ENCODE assay signal across 23 cellular contexts in genomic region chr17:31428512-31428911, GRCh38.
"Had no signal": no experiment of that assay in that cellular context is flagged by ENCODE, and none has a peak within 500 bp of the region (broad histone marks: within the 10 kb centered on the region; RNA-seq: fewer than 3 reads in every experiment).

No MANE protein-coding gene starts in this region.

- H3K4me1 ChIP-seq: foreskin keratinocyte, lower lobe of right lung, upper lobe of right lung had no signal

- H3K9me3 Mint-ChIP-seq: natural killer cell had no signal

- H3K9ac ChIP-seq: parathyroid adenoma had no signal

- H3K27ac Mint-ChIP-seq: dendritic cell treated with granulocyte-macrophage colony-stimulating factor and Interleukin-4, amounts not matched to agents 40 ng/mL and 50 ng/mL, for 4 days; natural killer cell; progenitor cell of endocrine pancreas; stimulated activated naive CD8-positive, alpha-beta T cell treated with anti-CD3 and anti-CD28 coated beads, Interleukin-15, amount 100 ng/mL, for 72 hours had no signal

- H3K36me3 Mint-ChIP-seq: natural killer cell had no signal

- H3K36me3 ChIP-seq: esophagus muscularis mucosa, gastroesophageal sphincter, heart left ventricle, lower lobe of right lung, right lobe of liver, suprapubic skin, transverse colon, upper lobe of right lung, uterus had no signal

- H3K4me3 ChIP-seq: esophagus muscularis mucosa, gastroesophageal sphincter, heart left ventricle, lower lobe of right lung, right lobe of liver, suprapubic skin, transverse colon, upper lobe of right lung, uterus had no signal

- H3K9me3 ChIP-seq: esophagus muscularis mucosa, lower lobe of right lung, right lobe of liver, suprapubic skin, transverse colon, upper lobe of right lung, uterus had no signal

- H3K4me3 Mint-ChIP-seq: dendritic cell treated with granulocyte-macrophage colony-stimulating factor and Interleukin-4, amounts not matched to agents 40 ng/mL and 50 ng/mL, for 4 days; natural killer cell; stimulated activated naive CD8-positive, alpha-beta T cell treated with anti-CD3 and anti-CD28 coated beads, Interleukin-15, amount 100 ng/mL, for 72 hours had no signal

- H2AFZ ChIP-seq: parathyroid adenoma had no signal

- DNase-seq: effector memory CD4-positive, alpha-beta T cell; foreskin keratinocyte; heart left ventricle; hippocampal formation; kidney glomerular epithelial cell; left ventricle myocardium superior; lower lobe of right lung; natural killer cell; small intestine; stimulated activated CD4-positive, alpha-beta T cell treated with anti-CD3 and anti-CD28 coated beads, Interleukin-15, amount 100 ng/mL, for 24 hours; stimulated activated CD4-positive, alpha-beta T cell treated with anti-CD3 and anti-CD28 coated beads, Interleukin-2, amount 100 ng/mL, for 48 hours; stimulated activated naive CD4-positive, alpha-beta T cell; stimulated activated naive CD8-positive, alpha-beta T cell treated with anti-CD3 and anti-CD28 coated beads, Interleukin-15, amount 100 ng/mL, for 72 hours; transverse colon; upper lobe of right lung; uterus had no signal

- H3K27ac ChIP-seq: esophagus muscularis mucosa, foreskin keratinocyte, gastroesophageal sphincter, heart left ventricle, lower lobe of right lung, parathyroid adenoma, right lobe of liver, suprapubic skin, transverse colon, upper lobe of right lung, uterus had no signal

- H3K27me3 ChIP-seq: right lobe of liver, uterus had no signal

- ATAC-seq: foreskin keratinocyte; gastroesophageal sphincter; lower lobe of right lung; natural killer cell; stimulated activated naive CD8-positive, alpha-beta T cell treated with anti-CD3 and anti-CD28 coated beads, Interleukin-15, amount 100 ng/mL, for 72 hours; upper lobe of right lung had no signal
